In genomic region chr3:128845695-128846491, GRCh38 we compare ENCODE assay signal across 8 cellular contexts. TPM values are rescaled to one million over a fixed set of nuclear protein-coding genes. Genes with fewer than 3 reads are reported as not detected.
DNase-seq lines count a peak whose midpoint lies in the region; ATAC-seq and TF ChIP-seq lines count a peak whose summit lies in the region.

No MANE protein-coding gene starts in this region.

- TF ChIP-seq EP300 in upper lobe of left lung (IDR thresholded peaks at IDR 0.05) = no peak

- H3K9me2 ChIP-seq in MM.1S (replicated peaks; ENCODE audit: insufficient read depth, low read length) = no peaks in the 10 kb centered on the region

- peak; percentile 75 for ATAC-seq in GM21786 (IDR thresholded peaks at IDR 0.05; ENCODE audit: unreplicated experiment)
- peak; percentile 87 to 91 for ATAC-seq in upper lobe of left lung (ENCODE audit: low FRiP score in 2 of 2)

- peak; percentile 78 for DNase-seq in DMS 273 treated with DMSO at 0.1 percent for 48 hours (lab: John Stamatoyannopoulos, UW)
- peak; percentile 92 for DNase-seq in MM.1S
- DNase-seq in T-helper 1 cell = peak; percentile 61 to 89 (median 69)
- DNase-seq in amniotic epithelial cell (ENCODE audit: low read depth) = peak; percentile 48
- peak; percentile 92 for DNase-seq in left ventricle myocardium inferior
- DNase-seq in progenitor cell of endocrine pancreas (ENCODE audit: low spot score, unreplicated experiment) = peak; percentile 65
- DNase-seq in upper lobe of left lung = peak; percentile 92 to 97

- peaks cover 7% of the 10 kb centered on the region for H3K4me1 Mint-ChIP-seq in progenitor cell of endocrine pancreas (ENCODE audit: low read depth)

- peaks cover 6% of the 10 kb centered on the region; the same call in 1 of the 2 replicates for H3K4me1 ChIP-seq in MM.1S (ENCODE audit: low read length)
- peaks cover 18% of the 10 kb centered on the region for H3K4me1 ChIP-seq in left ventricle myocardium inferior
- H3K4me1 ChIP-seq in upper lobe of left lung = peaks cover 12 to 16% (median 15%) of the 10 kb centered on the region in 4 donors

- H3K79me2 ChIP-seq in MM.1S (ENCODE audit: low read length) = no peaks in the 10 kb centered on the region

- no peak overlapping the region for H3K27ac ChIP-seq in MM.1S (ENCODE audit: low read length)
- peak overlapping the region; percentile 91 for H3K27ac ChIP-seq in left ventricle myocardium inferior (replicated peaks)
- peak overlapping the region; percentile 27 to 78 (median 52) for H3K27ac ChIP-seq in upper lobe of left lung

- peak overlapping the region; percentile 67 for H3K9ac ChIP-seq in MM.1S (ENCODE audit: low read length)

- TF ChIP-seq CTCF in MM.1S (IDR thresholded peaks at IDR 0.05; ENCODE audit: low read length) (peak; percentile 74), left ventricle myocardium inferior (IDR thresholded peaks at IDR 0.05; ENCODE audit: borderline replicate concordance) (peak; percentile 73), progenitor cell of endocrine pancreas (IDR thresholded peaks at IDR 0.05; ENCODE audit: unreplicated experiment) (peak; percentile 67), upper lobe of left lung (IDR thresholded peaks at IDR 0.05) (peak; percentile 55 to 78 (median 66))

- no peak for TF ChIP-seq POLR2A in upper lobe of left lung (IDR thresholded peaks at IDR 0.05)

- no peaks in the 10 kb centered on the region for H3F3A ChIP-seq in MM.1S (ENCODE audit: insufficient read depth, low read length)

- peak overlapping the region; percentile 27 for H3K27ac Mint-ChIP-seq in progenitor cell of endocrine pancreas

- H3K4me2 ChIP-seq in MM.1S (ENCODE audit: low read depth, low read length) = peak overlapping the region; percentile 91

- intact Hi-C loops in left ventricle myocardium inferior (cut with micrococcal nuclease) = loop anchor here (5.0 kb wide), 1 partner anchor 229 kb away; no protein-coding TSS in a partner anchor

- no peaks in the 10 kb centered on the region for H4K20me1 ChIP-seq in MM.1S (ENCODE audit: insufficient read depth, low read length)

- H3K4me3 ChIP-seq in MM.1S (ENCODE audit: low read length) (peak overlapping the region; percentile 58), left ventricle myocardium inferior (peak overlapping the region; percentile 69), upper lobe of left lung (peak overlapping the region; percentile 46 to 59 (median 54))

- H3K9me3 ChIP-seq in MM.1S (replicated peaks; ENCODE audit: insufficient read depth, low read length) (no peaks in the 10 kb centered on the region), left ventricle myocardium inferior (replicated peaks) (no peaks in the 10 kb centered on the region), upper lobe of left lung (no peaks in the 10 kb centered on the region)

- no peaks in the 10 kb centered on the region for H3K36me3 ChIP-seq in MM.1S (replicated peaks; ENCODE audit: insufficient read depth, low read length)
- no peaks in the 10 kb centered on the region for H3K36me3 ChIP-seq in left ventricle myocardium inferior
- no peaks in the 10 kb centered on the region for H3K36me3 ChIP-seq in upper lobe of left lung

- whole genome bisulfite sequencing in upper lobe of left lung, 2 donors = 7% methylated on average over 10 to 14 of the region's 36 CpGs

- H3K4me3 Mint-ChIP-seq in progenitor cell of endocrine pancreas (ENCODE audit: low read depth) = peak overlapping the region; percentile 75

- H3K9me3 Mint-ChIP-seq in progenitor cell of endocrine pancreas (ENCODE audit: low read depth) = no peaks in the 10 kb centered on the region

- no peaks in the 10 kb centered on the region for H3K36me3 Mint-ChIP-seq in progenitor cell of endocrine pancreas (ENCODE audit: insufficient read depth)

- H2AFZ ChIP-seq in MM.1S (ENCODE audit: low read length) = peak overlapping the region; percentile 94

- no peaks in the 10 kb centered on the region for H3K27me3 Mint-ChIP-seq in progenitor cell of endocrine pancreas

- H3K27me3 ChIP-seq in MM.1S (replicated peaks; ENCODE audit: insufficient read depth, low read length) (no peaks in the 10 kb centered on the region), left ventricle myocardium inferior (ENCODE audit: low read depth) (no peaks in the 10 kb centered on the region), upper lobe of left lung (no peaks in the 10 kb centered on the region)

RNA-seq across cellular contexts. Expression of gene ACAD9, which starts 33.5 kb away (rescaled TPM):
- total RNA-seq in left ventricle myocardium inferior (35.9 TPM), progenitor cell of endocrine pancreas (57.0 and 61.2 TPM in 2 replicates), upper lobe of left lung (10 to 100 TPM; 32.5 to 80.7 (median 44.0) TPM)
